20 cellular contexts compared by ENCODE assay signal in the genomic region with DNA sequence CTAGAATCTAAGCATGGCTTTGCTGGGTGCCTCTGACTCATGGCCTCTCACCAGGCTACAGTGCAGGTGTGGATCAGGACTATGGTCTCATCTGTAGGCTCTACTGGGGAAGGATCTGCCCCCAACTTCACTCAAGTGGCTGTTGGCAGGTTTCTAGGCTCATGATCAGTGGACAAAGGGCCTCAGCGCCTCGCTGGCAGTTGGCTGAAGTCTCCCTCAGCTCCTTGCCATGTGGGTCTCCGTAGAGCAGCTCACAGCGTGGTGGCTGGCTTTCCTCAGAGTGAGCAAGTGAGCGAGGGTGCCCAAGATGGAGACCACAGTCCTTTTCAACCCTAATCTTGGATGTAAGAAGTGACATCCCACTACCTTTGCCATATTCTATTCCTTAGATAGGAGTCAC.
A peak's percentile ranks its signal among the peaks of the same experiment; 100 is the strongest.
DNase-seq lines count a peak whose midpoint lies in the region; ATAC-seq, FAIRE-seq and TF ChIP-seq lines count a peak whose summit lies in the region.
"Had no signal": no experiment of that assay in that cellular context is flagged by ENCODE, and none has a peak within 500 bp of the region (broad histone marks: within the 10 kb centered on the region; RNA-seq: fewer than 3 reads in every experiment).

No MANE protein-coding gene starts in this region.

- H3K9me3 ChIP-seq in H1 (ENCODE audit: insufficient read depth in 2 of 2, low read depth in 1 of 2, low read length in 1 of 2): no peaks in the 10 kb centered on the region
- H3K9me3 ChIP-seq: BLaER1 treated with 17β-estradiol and CSF1 and Interleukin-3, amounts not matched to agents 10 nM and 100 nM; Caco-2; HAP-1 had no signal

- H3K36me3 ChIP-seq in H1 (ENCODE audit: control insufficient read depth in 2 of 4, insufficient read depth in 4 of 4, low read length in 3 of 4): peaks cover 3 to 5% (median 4%) of the 10 kb centered on the region in 4 experiments; a peak in 1 of 8 replicates
- H3K36me3 ChIP-seq: BLaER1 treated with 17β-estradiol and CSF1 and Interleukin-3, amounts not matched to agents 10 nM and 100 nM; HAP-1 had no signal

- H3K4ac ChIP-seq in H1 (replicated peaks; ENCODE audit: insufficient read length, low read depth, low read length): no peak overlapping the region

- H3K18ac ChIP-seq in H1 (ENCODE audit: extremely low read depth, low read length): no peak overlapping the region

- TF ChIP-seq EP300 in H1 (IDR thresholded peaks at IDR 0.05; ENCODE audit: borderline replicate concordance in 1 of 2, low read depth in 2 of 2, low read length in 2 of 2): no peak

- H4K8ac ChIP-seq in H1 (ENCODE audit: extremely low read depth, insufficient read depth, low read length): peak overlapping the region; percentile 51; the same call in 1 of the 2 replicates

- WGBS in H1 (ENCODE audit: extremely low coverage in 1 of 2, insufficient coverage in 1 of 2, insufficient read length in 1 of 2, insufficient replicate concordance in 2 of 2, low coverage in 1 of 2, low lambda C conversion rate in 2 of 2, missing lambda C conversion rate in 1 of 2), 2 experiments: 87% methylated on average over 5 of the region's 5 CpGs; no CpG with 5 or more reads in 1 of the 2 experiments

- H3K4me3 Mint-ChIP-seq in activated CD4-positive, alpha-beta T cell treated with anti-CD3 and anti-CD28 coated beads, Interleukin-2, amount 10 ng/mL, durations not matched to agents 24 days and 14 days: no peak overlapping the region
- no peak overlapping the region for H3K4me3 Mint-ChIP-seq in activated CD4-positive, alpha-beta T cell treated with anti-CD3 and anti-CD28 coated beads, Interleukin-2, amount 10 ng/mL, durations not matched to agents 7 days and 5 days
- H3K4me3 Mint-ChIP-seq in osteocyte (ENCODE audit: unreplicated experiment): no peak overlapping the region
- H3K4me3 Mint-ChIP-seq in activated naive CD4-positive, alpha-beta T cell treated with anti-CD3 and anti-CD28 coated beads, Interleukin-2, amount 10 ng/mL, durations not matched to agents 7 days and 5 days: no peak overlapping the region
- H3K4me3 Mint-ChIP-seq: B cell; CD4-positive, alpha-beta memory T cell; HFFc6 had no signal

- no peak overlapping the region for H2BK120ac ChIP-seq in H1 (replicated peaks; ENCODE audit: low read depth, low read length)

- peak overlapping the region; percentile 48; the same call in 1 of the 2 replicates for H2BK15ac ChIP-seq in H1 (ENCODE audit: low read length)

- no peaks in the 10 kb centered on the region for H4K20me1 ChIP-seq in H1 (replicated peaks in 1 of 2; ENCODE audit: control insufficient read depth in 1 of 2, insufficient read depth in 2 of 2, low read length in 2 of 2)
- H4K20me1 ChIP-seq: BLaER1 treated with 17β-estradiol and CSF1 and Interleukin-3, amounts not matched to agents 10 nM and 100 nM had no signal

- no peak for ATAC-seq in GM19452 (IDR thresholded peaks at IDR 0.05; ENCODE audit: unreplicated experiment)

- no peak overlapping the region for H2AFZ ChIP-seq in H1 (ENCODE audit: low read length)
- H2AFZ ChIP-seq: GM23248 had no signal

- H3K27me3 Mint-ChIP-seq in activated CD4-positive, alpha-beta T cell treated with anti-CD3 and anti-CD28 coated beads, Interleukin-2, amount 10 ng/mL, durations not matched to agents 24 days and 14 days: peaks cover 3% of the 10 kb centered on the region
- no peaks in the 10 kb centered on the region for H3K27me3 Mint-ChIP-seq in activated CD4-positive, alpha-beta T cell treated with anti-CD3 and anti-CD28 coated beads, Interleukin-2, amount 10 ng/mL, durations not matched to agents 7 days and 5 days
- H3K27me3 Mint-ChIP-seq in osteocyte (ENCODE audit: unreplicated experiment): peaks cover 27% of the 10 kb centered on the region
- H3K27me3 Mint-ChIP-seq in activated naive CD4-positive, alpha-beta T cell treated with anti-CD3 and anti-CD28 coated beads, Interleukin-2, amount 10 ng/mL, durations not matched to agents 7 days and 5 days: no peaks in the 10 kb centered on the region
- H3K27me3 Mint-ChIP-seq: B cell had no signal

- H4K5ac ChIP-seq in H1 (ENCODE audit: insufficient read length, low read depth, low read length): no peak overlapping the region

- H3K79me1 ChIP-seq in H1 (ENCODE audit: low read depth, low read length): no peaks in the 10 kb centered on the region; the same call in 1 of the 2 replicates

- no peak for TF ChIP-seq RAD21 in H1 (IDR thresholded peaks at IDR 0.05 in 1 of 2, conservative IDR thresholded peaks at IDR 0.05 in 1 of 2; ENCODE audit: low read depth in 2 of 2, low read length in 2 of 2)

- CTCF ChIA-PET in activated CD4-positive, alpha-beta T cell treated with anti-CD3 and anti-CD28 coated beads, Interleukin-2, amount 10 ng/mL, durations not matched to agents 7 days and 5 days (lab: Charles Lee): no interaction called here
- CTCF ChIA-PET in H1 (lab: Charles Lee; ENCODE audit: partially characterized antibody): interaction anchor here (1.5 to 8.6 kb wide), 4 partner anchors 9 to 82 kb away, joined by 4 to 70 read pairs (median 8); no protein-coding TSS in a partner anchor
- CTCF ChIA-PET in activated naive CD4-positive, alpha-beta T cell treated with anti-CD3 and anti-CD28 coated beads, Interleukin-2, amount 10 ng/mL, durations not matched to agents 7 days and 5 days (lab: Charles Lee): no interaction called here

- H4K91ac ChIP-seq in H1 (replicated peaks; ENCODE audit: insufficient read length, low read length): peak overlapping the region; percentile 42

- POLR2A ChIA-PET in activated CD4-positive, alpha-beta T cell treated with anti-CD3 and anti-CD28 coated beads, Interleukin-2, amount 10 ng/mL, durations not matched to agents 7 days and 5 days (lab: Charles Lee): no interaction called here
- POLR2A ChIA-PET in H1 (lab: Charles Lee; ENCODE audit: partially characterized antibody): no interaction called here

- no peak for FAIRE-seq in H1 (lab: Jason Lieb, UNC)
- FAIRE-seq: A204.1, G401.6, GM12892 had no signal

- peaks cover 10 to 26% (median 13%) of the 10 kb centered on the region in 4 experiments for H3K4me1 ChIP-seq in H1 (replicated peaks in 1 of 4; ENCODE audit: control insufficient read depth in 3 of 4, insufficient read depth in 4 of 4, low read length in 3 of 4)
- H3K4me1 ChIP-seq: Caco-2 had no signal

- no peak overlapping the region for H3K23ac ChIP-seq in H1 (ENCODE audit: insufficient read length)

- H3K9me3 Mint-ChIP-seq in activated CD4-positive, alpha-beta T cell treated with anti-CD3 and anti-CD28 coated beads, Interleukin-2, amount 10 ng/mL, durations not matched to agents 24 days and 14 days: no peaks in the 10 kb centered on the region
- no peaks in the 10 kb centered on the region for H3K9me3 Mint-ChIP-seq in activated CD4-positive, alpha-beta T cell treated with anti-CD3 and anti-CD28 coated beads, Interleukin-2, amount 10 ng/mL, durations not matched to agents 7 days and 5 days
- no peaks in the 10 kb centered on the region for H3K9me3 Mint-ChIP-seq in osteocyte (ENCODE audit: unreplicated experiment)
- H3K9me3 Mint-ChIP-seq in activated naive CD4-positive, alpha-beta T cell treated with anti-CD3 and anti-CD28 coated beads, Interleukin-2, amount 10 ng/mL, durations not matched to agents 7 days and 5 days: no peaks in the 10 kb centered on the region
- H3K9me3 Mint-ChIP-seq: CD4-positive, alpha-beta memory T cell; HFFc6 had no signal

- H3K9ac ChIP-seq in H1 (replicated peaks in 1 of 4; ENCODE audit: extremely low read depth in 1 of 4, low read depth in 3 of 4, low read length in 3 of 4): no peak overlapping the region
- H3K9ac ChIP-seq: BLaER1 treated with 17β-estradiol and CSF1 and Interleukin-3, amounts not matched to agents 10 nM and 100 nM; GM23248 had no signal

- TF ChIP-seq CTCF in H1 (IDR thresholded peaks at IDR 0.05; ENCODE audit: control extremely low read depth in 1 of 3, insufficient read depth in 1 of 3, low read depth in 1 of 3, low read length in 3 of 3) (no peak), osteocyte (IDR thresholded peaks at IDR 0.05) (no peak)

- H2BK20ac ChIP-seq in H1 (ENCODE audit: low read length): no peak overlapping the region

- H2AK5ac ChIP-seq in H1 (ENCODE audit: low read depth, low read length): no peak overlapping the region

- H3K14ac ChIP-seq in H1 (ENCODE audit: insufficient read length): no peak overlapping the region

- H3K4me3 ChIP-seq in H1 (ENCODE audit: extremely low read depth in 1 of 4, insufficient read depth in 2 of 4, low read depth in 3 of 4, low read length in 4 of 4): no peak overlapping the region
- H3K4me3 ChIP-seq: BLaER1 treated with 17β-estradiol and CSF1 and Interleukin-3, amounts not matched to agents 10 nM and 100 nM; GM23248; HAP-1 had no signal

- H2BK12ac ChIP-seq in H1 (ENCODE audit: low read depth, low read length): peak overlapping the region; percentile 20; the same call in 1 of the 2 replicates

- no peaks in the 10 kb centered on the region for H3K36me3 Mint-ChIP-seq in activated CD4-positive, alpha-beta T cell treated with anti-CD3 and anti-CD28 coated beads, Interleukin-2, amount 10 ng/mL, durations not matched to agents 24 days and 14 days (ENCODE audit: low read depth)
- no peaks in the 10 kb centered on the region for H3K36me3 Mint-ChIP-seq in activated CD4-positive, alpha-beta T cell treated with anti-CD3 and anti-CD28 coated beads, Interleukin-2, amount 10 ng/mL, durations not matched to agents 7 days and 5 days (ENCODE audit: low read depth)
- no peaks in the 10 kb centered on the region for H3K36me3 Mint-ChIP-seq in osteocyte (ENCODE audit: unreplicated experiment)
- no peaks in the 10 kb centered on the region for H3K36me3 Mint-ChIP-seq in activated naive CD4-positive, alpha-beta T cell treated with anti-CD3 and anti-CD28 coated beads, Interleukin-2, amount 10 ng/mL, durations not matched to agents 7 days and 5 days
- H3K36me3 Mint-ChIP-seq: CD4-positive, alpha-beta memory T cell had no signal

- no peaks in the 10 kb centered on the region for H3K27me3 ChIP-seq in H1 (replicated peaks in 1 of 4; ENCODE audit: control insufficient read depth in 3 of 4, extremely low read depth in 1 of 4, insufficient read depth in 3 of 4, low read length in 3 of 4)
- H3K27me3 ChIP-seq: BLaER1 treated with 17β-estradiol and CSF1 and Interleukin-3, amounts not matched to agents 10 nM and 100 nM had no signal

- intact Hi-C loops in activated CD4-positive, alpha-beta T cell treated with anti-CD3 and anti-CD28 coated beads, Interleukin-2, amount 10 ng/mL, durations not matched to agents 24 days and 14 days (cut with micrococcal nuclease): loop anchor here (5.0 kb wide), 1 partner anchor 44 kb away; no protein-coding TSS in a partner anchor

- H2BK5ac ChIP-seq in H1 (ENCODE audit: low read depth, low read length): no peak overlapping the region

- H3K4me2 ChIP-seq in H1 (ENCODE audit: insufficient read depth in 1 of 2, low read depth in 2 of 2, low read length in 2 of 2): no peak overlapping the region

- DNase-seq in activated CD4-positive, alpha-beta T cell treated with anti-CD3 and anti-CD28 coated beads, Interleukin-2, amount 10 ng/mL, durations not matched to agents 24 days and 14 days: peak; percentile 30
- no peak for DNase-seq in activated CD4-positive, alpha-beta T cell treated with anti-CD3 and anti-CD28 coated beads, Interleukin-2, amount 10 ng/mL, durations not matched to agents 7 days and 5 days
- no peak for DNase-seq in H1 (ENCODE audit: low read depth in 1 of 2, low spot score in 2 of 2)
- peak; percentile 46 for DNase-seq in osteocyte (ENCODE audit: extremely low spot score, unreplicated experiment)
- DNase-seq in activated naive CD4-positive, alpha-beta T cell treated with anti-CD3 and anti-CD28 coated beads, Interleukin-2, amount 10 ng/mL, durations not matched to agents 7 days and 5 days: no peak
- no peak for DNase-seq in T-helper 1 cell
- DNase-seq: Caco-2; CD4-positive, alpha-beta memory T cell; DMS153; DND-41; HFFc6 had no signal

- H3K23me2 ChIP-seq in H1 (ENCODE audit: low read depth, low read length): no peaks in the 10 kb centered on the region

- H3K27ac Mint-ChIP-seq in activated CD4-positive, alpha-beta T cell treated with anti-CD3 and anti-CD28 coated beads, Interleukin-2, amount 10 ng/mL, durations not matched to agents 24 days and 14 days: no peak overlapping the region
- H3K27ac Mint-ChIP-seq in activated CD4-positive, alpha-beta T cell treated with anti-CD3 and anti-CD28 coated beads, Interleukin-2, amount 10 ng/mL, durations not matched to agents 7 days and 5 days: no peak overlapping the region
- H3K27ac Mint-ChIP-seq in osteocyte (ENCODE audit: unreplicated experiment): no peak overlapping the region
- H3K27ac Mint-ChIP-seq in activated naive CD4-positive, alpha-beta T cell treated with anti-CD3 and anti-CD28 coated beads, Interleukin-2, amount 10 ng/mL, durations not matched to agents 7 days and 5 days: no peak overlapping the region
- H3K27ac Mint-ChIP-seq: B cell; CD4-positive, alpha-beta memory T cell; HFFc6 had no signal

- no peak overlapping the region for H3K56ac ChIP-seq in H1 (replicated peaks; ENCODE audit: insufficient read length, low read depth, low read length)

- H3K79me2 ChIP-seq in H1 (ENCODE audit: control insufficient read depth in 1 of 2, insufficient read depth in 2 of 2, low read length in 2 of 2): no peaks in the 10 kb centered on the region

- no peak overlapping the region for H3K27ac ChIP-seq in H1 (ENCODE audit: low read depth, low read length)
- H3K27ac ChIP-seq: 22Rv1; BLaER1 treated with 17β-estradiol and CSF1 and Interleukin-3, amounts not matched to agents 10 nM and 100 nM; GM23248 had no signal

- peaks cover 3% of the 10 kb centered on the region for H3K4me1 Mint-ChIP-seq in activated CD4-positive, alpha-beta T cell treated with anti-CD3 and anti-CD28 coated beads, Interleukin-2, amount 10 ng/mL, durations not matched to agents 24 days and 14 days
- H3K4me1 Mint-ChIP-seq in activated CD4-positive, alpha-beta T cell treated with anti-CD3 and anti-CD28 coated beads, Interleukin-2, amount 10 ng/mL, durations not matched to agents 7 days and 5 days: no peaks in the 10 kb centered on the region
- peaks cover 2% of the 10 kb centered on the region for H3K4me1 Mint-ChIP-seq in osteocyte (ENCODE audit: unreplicated experiment)
- H3K4me1 Mint-ChIP-seq in activated naive CD4-positive, alpha-beta T cell treated with anti-CD3 and anti-CD28 coated beads, Interleukin-2, amount 10 ng/mL, durations not matched to agents 7 days and 5 days: no peaks in the 10 kb centered on the region
- H3K4me1 Mint-ChIP-seq: B cell; CD4-positive, alpha-beta memory T cell had no signal

- TF ChIP-seq POLR2A in H1 (IDR thresholded peaks at IDR 0.05; ENCODE audit: control extremely low read depth in 1 of 2, low read depth in 2 of 2, low read length in 2 of 2): no peak

Comparison
In these comparisons a context has a peak if more than half of its experiments do, and no peak if none do; other contexts are left out.
1. DNase-seq: peak in activated CD4-positive, alpha-beta T cell treated with anti-CD3 and anti-CD28 coated beads, Interleukin-2, amount 10 ng/mL, durations not matched to agents 24 days and 14 days (single experiment) and osteocyte (single experiment); none in activated CD4-positive, alpha-beta T cell treated with anti-CD3 and anti-CD28 coated beads, Interleukin-2, amount 10 ng/mL, durations not matched to agents 7 days and 5 days (single experiment), H1 (0 of 2), activated naive CD4-positive, alpha-beta T cell treated with anti-CD3 and anti-CD28 coated beads, Interleukin-2, amount 10 ng/mL, durations not matched to agents 7 days and 5 days (single experiment) and T-helper 1 cell (0 of 5).